ENCODE assay signal across 9 cellular contexts in the genomic region with DNA sequence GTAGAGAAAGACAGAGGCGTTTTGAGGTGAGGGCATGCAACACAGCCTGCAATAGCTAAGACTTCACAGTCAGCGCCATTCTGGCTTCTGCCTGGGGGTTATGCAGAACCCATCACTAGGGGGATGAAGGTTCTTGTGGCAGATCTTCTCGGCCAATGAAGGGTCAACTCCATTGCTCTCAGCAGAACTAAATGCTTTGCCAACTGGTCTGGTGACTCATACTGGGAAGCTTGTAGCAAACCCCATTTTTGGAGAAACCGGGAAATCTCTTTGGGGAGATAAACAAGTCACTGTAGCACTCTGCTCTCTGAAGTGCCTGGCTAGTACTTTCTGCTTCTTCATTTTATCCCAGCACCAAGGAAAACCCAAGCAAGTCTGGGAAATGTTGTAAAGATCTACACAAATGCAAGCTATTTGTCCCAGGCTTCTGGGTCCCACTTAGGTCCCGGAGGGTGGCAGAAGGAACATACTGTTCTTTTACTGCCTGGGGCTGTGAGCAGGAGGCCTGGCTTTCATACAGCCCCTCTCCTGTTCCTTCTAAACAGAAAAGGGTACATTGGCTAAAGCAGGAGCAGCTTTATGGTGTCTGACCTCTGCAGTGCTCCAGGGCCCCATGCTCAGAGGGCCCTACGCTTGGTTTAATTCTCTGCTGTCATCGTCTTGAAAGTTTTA. TPM values are rescaled to one million over a fixed set of nuclear protein-coding genes. Genes with fewer than 3 reads are reported as not detected.
A peak's percentile ranks its signal among the peaks of the same experiment; 100 is the strongest.
DNase-seq lines count a peak whose midpoint lies in the region; ATAC-seq and FAIRE-seq lines count a peak whose summit lies in the region.
"Had no signal": no experiment of that assay in that cellular context is flagged by ENCODE, and none has a peak within 500 bp of the region (broad histone marks: within the 10 kb centered on the region; RNA-seq: fewer than 3 reads in every experiment).

No MANE protein-coding gene starts in this region.

- peak; percentile 96 for DNase-seq in EH (ENCODE audit: low read depth)
- peak; percentile 82 for DNase-seq in astrocyte of the hippocampus (ENCODE audit: low read depth, low spot score)
- DNase-seq in left cardiac atrium = no peak
- peak; percentile 50 for DNase-seq in sciatic nerve (ENCODE audit: low spot score)
- DNase-seq in KBM-7 = no peak
- no peak for DNase-seq in HTR-8/SVneo (ENCODE audit: insufficient read length, low spot score)
- DNase-seq in NCI-H1092 treated with DMSO at 0.1 percent for 48 hours (lab: John Stamatoyannopoulos, UW) = no peak
- DNase-seq: stimulated activated CD4-positive, alpha-beta T cell treated with anti-CD3 and anti-CD28 coated beads, Interleukin-2, amount 100 ng/mL, for 24 hours had no signal

- intact Hi-C loops in left cardiac atrium (cut with DNase I) = no loop called here
- intact Hi-C loops in sciatic nerve (cut with DNase I) = no loop called here

- in situ Hi-C loops in KBM-7 (cut with MboI; ENCODE audit: low pct_unique_long_range_greater_than_20kb, low sequenced_read_pairs) = no loop called here

- ATAC-seq in left cardiac atrium (peak; percentile 74 to 87), sciatic nerve (peak; percentile 83), GM18511 (IDR thresholded peaks at IDR 0.05; ENCODE audit: unreplicated experiment) (no peak)

- FAIRE-seq in HTR-8/SVneo (lab: Jason Lieb, UNC) = no peak

RNA-seq across cellular contexts. Expression of a gene that starts 28.8 kb away (rescaled TPM):
- total RNA-seq in left cardiac atrium (10 to 100 TPM; 47.5 to 49.0 TPM), sciatic nerve (37.7 TPM)

RNA-seq across cellular contexts. Expression of a gene that starts 28.9 kb away (rescaled TPM):
- 10 to 100 TPM; 21.3 to 36.2 TPM for total RNA-seq in left cardiac atrium
- 41.6 TPM for total RNA-seq in sciatic nerve

RNA-seq across cellular contexts. Expression of a gene that starts 37.8 kb away (rescaled TPM):
- 10 to 100 TPM; 64.7 to 94.4 TPM for total RNA-seq in left cardiac atrium
- total RNA-seq in sciatic nerve = 28.7 TPM

Comparison
In these comparisons a context has a peak if more than half of its experiments do, and no peak if none do; other contexts are left out.
1. DNase-seq: peak in EH (single experiment), astrocyte of the hippocampus (single experiment) and sciatic nerve (single experiment); none in left cardiac atrium (single experiment), KBM-7 (single experiment), HTR-8/SVneo (single experiment) and NCI-H1092 treated with DMSO at 0.1 percent for 48 hours (single experiment).